In genomic region chr3:171286580-171287249, GRCh38 we compare ENCODE assay signal across 1 cellular context.
TF ChIP-seq lines count a peak whose summit lies in the region.

No MANE protein-coding gene starts in this region.

TF ChIP-seq in GM12878, 131 proteins besides CTCF, POLR2A, EP300 and RAD21 (continued from another document and continues in another):
- TF ChIP-seq MLLT1 (IDR thresholded peaks at IDR 0.05): no peak
- peak in 1 of 2 experiments; percentile 78; a peak in 1 of 4 replicates for TF ChIP-seq CEBPB (IDR thresholded peaks at IDR 0.05; ENCODE audit: borderline replicate concordance in 1 of 2, low read depth in 2 of 2, low read length in 2 of 2)
- TF ChIP-seq RELB (IDR thresholded peaks at IDR 0.05; ENCODE audit: low read depth): peak; percentile 62; the same call in 1 of the 2 replicates
- TF ChIP-seq E2F8 (IDR thresholded peaks at IDR 0.05; ENCODE audit: low read depth, partially characterized antibody): no peak
- TF ChIP-seq POU2F2 (IDR thresholded peaks at IDR 0.05; ENCODE audit: borderline replicate concordance, low read depth, low read length): no peak
- no peak for TF ChIP-seq IRF4 (IDR thresholded peaks at IDR 0.05; ENCODE audit: low read depth, low read length)
- no peak for TF ChIP-seq ZBTB11 (CRISPR knock-in tag; IDR thresholded peaks at IDR 0.05)
- no peak for TF ChIP-seq ZBTB4 (CRISPR knock-in tag; IDR thresholded peaks at IDR 0.05)
- TF ChIP-seq ZNF622 (IDR thresholded peaks at IDR 0.05): no peak
- TF ChIP-seq MEF2A (IDR thresholded peaks at IDR 0.05; ENCODE audit: insufficient read depth, low read depth, low read length): peak; percentile 67; the same call in 1 of the 2 replicates
- TF ChIP-seq IRF3 (IDR thresholded peaks at IDR 0.05): no peak
- TF ChIP-seq SP1 (IDR thresholded peaks at IDR 0.05; ENCODE audit: low read depth, low read length): no peak
- TF ChIP-seq ZSCAN29 (IDR thresholded peaks at IDR 0.05): no peak
- TF ChIP-seq SMC3 (IDR thresholded peaks at IDR 0.05; ENCODE audit: borderline replicate concordance, low read length): no peak
- TF ChIP-seq NFYA (IDR thresholded peaks at IDR 0.05; ENCODE audit: borderline replicate concordance, low read depth, low read length): no peak
- no peak for TF ChIP-seq BRCA1 (IDR thresholded peaks at IDR 0.05; ENCODE audit: low read depth, low read length)
- 0 out of 4 replicates have a peak, but pooled peaks of 1 of the 2 experiments have one; percentile 33 for TF ChIP-seq IKZF2 (IDR thresholded peaks at IDR 0.05)
- TF ChIP-seq TBL1XR1 (IDR thresholded peaks at IDR 0.05; ENCODE audit: low read depth, low read length): no peak
- TF ChIP-seq CBX5 (IDR thresholded peaks at IDR 0.05; ENCODE audit: low read depth): peak; percentile 72; the same call in 1 of the 2 replicates
- TF ChIP-seq HSF1 (IDR thresholded peaks at IDR 0.05; ENCODE audit: low read depth, low read length): peak; percentile 52; the same call in 1 of the 2 replicates
- TF ChIP-seq TARDBP (IDR thresholded peaks at IDR 0.05; ENCODE audit: borderline replicate concordance): no peak
- TF ChIP-seq NRF1 (conservative IDR thresholded peaks at IDR 0.05; ENCODE audit: low read depth, low read length): no peak
- no peak for TF ChIP-seq JUND (IDR thresholded peaks at IDR 0.05; ENCODE audit: low read depth, low read length)
- no peak for TF ChIP-seq E2F4 (IDR thresholded peaks at IDR 0.05; ENCODE audit: low read depth, low read length)
- TF ChIP-seq PKNOX1 (IDR thresholded peaks at IDR 0.05): peak; percentile 44; the same call in 1 of the 2 replicates
- TF ChIP-seq SMAD1 (IDR thresholded peaks at IDR 0.05; ENCODE audit: low read depth, partially characterized antibody): peak; percentile 53
- TF ChIP-seq BCL11A (IDR thresholded peaks at IDR 0.05; ENCODE audit: low read depth, low read length): no peak
- no peak; the same call in 1 of the 2 replicates for TF ChIP-seq EED (IDR thresholded peaks at IDR 0.05; ENCODE audit: low read depth)
- TF ChIP-seq EGR1 (IDR thresholded peaks at IDR 0.05; ENCODE audit: borderline replicate concordance in 1 of 2, low read depth in 2 of 2, low read length in 2 of 2): no peak
- TF ChIP-seq MTA2 (IDR thresholded peaks at IDR 0.05; ENCODE audit: low read depth): no peak; the same call in 1 of the 2 replicates
- peak; percentile 53 for TF ChIP-seq MEF2B (IDR thresholded peaks at IDR 0.05; ENCODE audit: partially characterized antibody, poor library complexity, severe bottlenecking)
- no peak for TF ChIP-seq KAT2A (conservative IDR thresholded peaks at IDR 0.05; ENCODE audit: control insufficient read depth, low read depth, low read length)
- peak; percentile 93 for TF ChIP-seq BCL3 (IDR thresholded peaks at IDR 0.05; ENCODE audit: borderline replicate concordance, insufficient read depth, low read depth, low read length, poor library complexity, severe bottlenecking)
- TF ChIP-seq CHD1 (IDR thresholded peaks at IDR 0.05; ENCODE audit: low read depth, low read length): no peak
- no peak for TF ChIP-seq MYB (IDR thresholded peaks at IDR 0.05; ENCODE audit: borderline replicate concordance, low read depth, low read length)
- no peak for TF ChIP-seq SIX5 (IDR thresholded peaks at IDR 0.05; ENCODE audit: low read depth, low read length, severe bottlenecking)
- TF ChIP-seq SUPT20H (IDR thresholded peaks at IDR 0.05; ENCODE audit: borderline replicate concordance, control insufficient read depth, low read depth, low read length): no peak
- no peak for TF ChIP-seq ASH2L (IDR thresholded peaks at IDR 0.05; ENCODE audit: borderline replicate concordance, low read depth)
